In the genomic region with DNA sequence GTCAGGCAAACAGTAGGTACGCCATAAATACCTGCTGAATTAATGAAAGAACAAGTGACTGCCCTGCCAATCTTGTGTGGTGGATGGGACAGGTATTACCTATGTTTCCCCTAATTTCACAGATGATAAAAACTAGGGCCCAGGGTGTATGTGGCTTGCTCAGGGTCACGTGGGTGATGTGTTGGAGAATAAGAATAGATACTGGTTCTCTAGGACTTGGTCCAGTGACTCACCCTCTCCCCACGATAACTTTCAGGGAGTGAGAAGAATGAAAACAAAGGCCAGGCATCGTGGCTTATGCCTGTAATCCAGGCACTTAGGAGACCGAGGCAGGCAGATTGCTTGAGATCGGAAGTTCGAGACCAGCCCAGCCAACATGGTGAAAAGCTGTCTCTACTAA, we compare ENCODE assay signal across 26 cellular contexts. TPM values are rescaled to one million over a fixed set of nuclear protein-coding genes. Genes with fewer than 3 reads are reported as not detected.
A peak's percentile ranks its signal among the peaks of the same experiment; 100 is the strongest.
DNase-seq lines count a peak whose midpoint lies in the region; ATAC-seq and TF ChIP-seq lines count a peak whose summit lies in the region.
"Had no signal": no experiment of that assay in that cellular context is flagged by ENCODE, and none has a peak within 500 bp of the region (broad histone marks: within the 10 kb centered on the region; RNA-seq: fewer than 3 reads in every experiment).

No MANE protein-coding gene starts in this region.

- peak overlapping the region; percentile 59 for H3K27ac ChIP-seq in psoas muscle
- H3K27ac ChIP-seq: C4-2B, KMS-11, lower lobe of right lung, transverse colon, WERI-Rb-1 had no signal

- no peaks in the 10 kb centered on the region for H3K27me3 ChIP-seq in psoas muscle (ENCODE audit: insufficient read depth in 3 of 3, low read length in 2 of 3)

- peaks cover 49% of the 10 kb centered on the region for H3K4me1 ChIP-seq in psoas muscle
- H3K4me1 ChIP-seq: transverse colon had no signal

- intact Hi-C loops in psoas muscle (cut with DNase I): loop anchor here (5.0 kb wide), 2 partner anchors 124 to 191 kb away; no protein-coding TSS in a partner anchor

- ATAC-seq in psoas muscle (peak; percentile 55 to 71 (median 64)), GM19395 (IDR thresholded peaks at IDR 0.05; ENCODE audit: unreplicated experiment) (no peak), GM19452 (IDR thresholded peaks at IDR 0.05; ENCODE audit: unreplicated experiment) (no peak), GM19023 (IDR thresholded peaks at IDR 0.05; ENCODE audit: unreplicated experiment) (no peak)
- ATAC-seq: activated CD8-positive, alpha-beta T cell treated with anti-CD3 and anti-CD28 coated beads for 36 hours; activated naive CD8-positive, alpha-beta T cell treated with anti-CD3 and anti-CD28 coated beads, Interleukin-2, amount 50 U/mL, for 24 hours; HCT116; lower lobe of right lung; stimulated activated effector memory CD8-positive, alpha-beta T cell treated with anti-CD3 and anti-CD28 coated beads, Interleukin-12 subunit alpha, Interleukin-12 subunit beta, amount 100 ng/mL, for 72 hours had no signal

- 67 to 79% (median 77%) methylated on average over 7 of the region's 7 CpGs for WGBS in psoas muscle, 3 donors

- H3K4me3 ChIP-seq in psoas muscle: no peak overlapping the region
- H3K4me3 ChIP-seq: lower lobe of right lung, transverse colon had no signal

- DNase-seq in EL: peak; percentile 26
- peak; percentile 64 for DNase-seq in LHCN-M2 (ENCODE audit: low read depth)
- DNase-seq in dermis blood vessel endothelial cell: peak; percentile 20
- DNase-seq in psoas muscle: no peak
- DNase-seq: activated CD8-positive, alpha-beta T cell treated with anti-CD3 and anti-CD28 coated beads for 36 hours; activated naive CD8-positive, alpha-beta T cell treated with anti-CD3 and anti-CD28 coated beads, Interleukin-2, amount 50 U/mL, for 24 hours; DMS 273 treated with DMSO at 0.1 percent for 48 hours; endodermal cell; foreskin melanocyte; lower lobe of right lung; naive B cell; NCI-H1694; NCI-H345; SHP77 treated with DMSO at 0.1 percent for 48 hours; transverse colon; WERI-Rb-1 had no signal

- H3K36me3 ChIP-seq in psoas muscle (ENCODE audit: insufficient read depth in 1 of 2, low read depth in 1 of 2): no peaks in the 10 kb centered on the region
- H3K36me3 ChIP-seq: lower lobe of right lung, transverse colon, WERI-Rb-1 had no signal

- TF ChIP-seq CTCF in psoas muscle (IDR thresholded peaks at IDR 0.05): no peak

- no peaks in the 10 kb centered on the region for H3K9me3 ChIP-seq in psoas muscle
- H3K9me3 ChIP-seq: lower lobe of right lung, transverse colon had no signal

RNA-seq across cellular contexts. Expression of a gene that starts 26.7 kb away (rescaled TPM):
- total RNA-seq in LHCN-M2 (2014; rRNA removed) (not detected in 2 replicates), dermis blood vessel endothelial cell (0.09 TPM in 1 of 2 replicates, not detected in the other), psoas muscle (1 to 10 TPM in 1 of 4 donors, under 1 TPM in 3; 0.15 to 5.5 (median 0.47) TPM)
- polyA plus RNA-seq in LHCN-M2 (2012): not detected
- polyA plus RNA-seq in psoas muscle: under 1 TPM; 0.16 to 0.56 (median 0.42) TPM
- total RNA-seq: activated CD8-positive, alpha-beta T cell treated with anti-CD3 and anti-CD28 coated beads for 36 hours; activated T-helper 2 cell treated with anti-CD3 and anti-CD28 coated beads, Interferon-gamma antibody, Interleukin-2, Interleukin-4, amounts not matched to agents 10 μg/mL and 5 μg/mL and 100 μg/mL, durations not matched to agents 14 hours and 24 hours and 36 hours; cerebellum; T-helper 1 cell treated with Interleukin-12 subunit alpha and Interleukin-12 subunit beta and Interleukin-4 antibody, amounts not matched to agents 30 ng/mL and 1 ng/mL, for 36 hours; transverse colon had no signal

Comparison
In these comparisons a context has a peak if more than half of its experiments do, and no peak if none do; other contexts are left out.
1. DNase-seq: peak in EL (single experiment), LHCN-M2 (single experiment) and dermis blood vessel endothelial cell (single experiment); none in psoas muscle (0 of 2).
2. ATAC-seq: peak in psoas muscle (4 of 4); none in GM19395 (single experiment), GM19452 (single experiment) and GM19023 (single experiment).